In genomic region chr10:62020362-62020730, GRCh38 we compare ENCODE assay signal across 12 cellular contexts.
DNase-seq lines count a peak whose midpoint lies in the region; ATAC-seq, FAIRE-seq and TF ChIP-seq lines count a peak whose summit lies in the region.
"Had no signal": no experiment of that assay in that cellular context is flagged by ENCODE, and none has a peak within 500 bp of the region (broad histone marks: within the 10 kb centered on the region; RNA-seq: fewer than 3 reads in every experiment).

No MANE protein-coding gene starts in this region.

- H3K27me3 Mint-ChIP-seq in activated T-helper 17 cell treated with anti-CD3 and anti-CD28 coated beads, Interleukin-2, amount 50 U/mL, for 72 hours = no peaks in the 10 kb centered on the region

- H3K27me3 ChIP-seq in BLaER1 = no peaks in the 10 kb centered on the region
- no peaks in the 10 kb centered on the region for H3K27me3 ChIP-seq in muscle layer of colon (ENCODE audit: control insufficient read depth in 1 of 2, insufficient read depth in 2 of 2, low read length in 2 of 2)

- H3K4me1 Mint-ChIP-seq in activated T-helper 17 cell treated with anti-CD3 and anti-CD28 coated beads, Interleukin-2, amount 50 U/mL, for 72 hours = peaks cover 51% of the 10 kb centered on the region

- peak overlapping the region; percentile 7; the same call in 1 of the 2 replicates for H3K4me2 ChIP-seq in BLaER1

- H3K9me3 ChIP-seq in BLaER1 = no peaks in the 10 kb centered on the region; the same call in 1 of the 2 replicates
- no peaks in the 10 kb centered on the region for H3K9me3 ChIP-seq in muscle layer of colon (ENCODE audit: low read length)

- H4K20me1 ChIP-seq in BLaER1 = peaks cover 81% of the 10 kb centered on the region

- H3K4me3 Mint-ChIP-seq in activated T-helper 17 cell treated with anti-CD3 and anti-CD28 coated beads, Interleukin-2, amount 50 U/mL, for 72 hours = peak overlapping the region; percentile 72
- H3K4me3 Mint-ChIP-seq: endodermal cell had no signal

- POLR2A ChIA-PET in HEK293T (lab: Yijun Ruan, JAX) = interaction anchor here (1.0 to 1.6 kb wide), 2 partner anchors 17 to 30 kb away, joined by 3 read pairs; no protein-coding TSS in a partner anchor

- H3K4me3 ChIP-seq in BLaER1 (no peak overlapping the region), muscle layer of colon (ENCODE audit: low read depth in 1 of 2, low read length in 2 of 2) (no peak overlapping the region)

- peaks cover 51% of the 10 kb centered on the region for H3K4me1 ChIP-seq in BLaER1
- H3K4me1 ChIP-seq in muscle layer of colon (ENCODE audit: insufficient read depth, low read length) = peaks cover 45% of the 10 kb centered on the region

- no peak for TF ChIP-seq CTCF in D721Med (IDR thresholded peaks at IDR 0.05; ENCODE audit: insufficient read depth, missing control alignments)

- CTCF ChIA-PET in HEK293T (lab: Yijun Ruan, JAX) = interaction anchor here (0.6 to 1.3 kb wide), 3 partner anchors 19 to 879 kb away, joined by 3 to 6 read pairs (median 4); no protein-coding TSS in a partner anchor

- H3K36me3 Mint-ChIP-seq in activated T-helper 17 cell treated with anti-CD3 and anti-CD28 coated beads, Interleukin-2, amount 50 U/mL, for 72 hours (ENCODE audit: low read depth) = peaks cover 66% of the 10 kb centered on the region

- no peak overlapping the region for H3K9ac ChIP-seq in BLaER1
- H3K9ac ChIP-seq in muscle layer of colon (ENCODE audit: low read length) = no peak overlapping the region

- peak overlapping the region; percentile 93 for H3K27ac Mint-ChIP-seq in activated T-helper 17 cell treated with anti-CD3 and anti-CD28 coated beads, Interleukin-2, amount 50 U/mL, for 72 hours

- no peaks in the 10 kb centered on the region for H3K9me3 Mint-ChIP-seq in activated T-helper 17 cell treated with anti-CD3 and anti-CD28 coated beads, Interleukin-2, amount 50 U/mL, for 72 hours
- H3K9me3 Mint-ChIP-seq: endodermal cell had no signal

- H3K36me3 ChIP-seq in BLaER1 (peaks cover 90% of the 10 kb centered on the region), muscle layer of colon (ENCODE audit: insufficient read depth, low read length) (no peaks in the 10 kb centered on the region)

- FAIRE-seq in D721Med (lab: Jason Lieb, UNC) = no peak

- DNase-seq in HEK293T (ENCODE audit: extremely low spot score) = no peak
- DNase-seq in DMS114 treated with DMSO at 0.1 percent for 48 hours (lab: John Stamatoyannopoulos, UW; ENCODE audit: unreplicated experiment) = no peak
- DNase-seq in NOMO-1 treated with dmso at 0.1 percent for 144 hours (lab: John Stamatoyannopoulos, UW; ENCODE audit: unreplicated experiment) = no peak
- no peak for DNase-seq in D721Med (ENCODE audit: insufficient read length, low spot score)
- DNase-seq: activated effector memory CD4-positive, alpha-beta T cell treated with Interleukin-2 at 50 U/mL for 16 hours; endodermal cell; NCI-H526; stimulated activated CD4-positive, alpha-beta T cell treated with anti-CD3 and anti-CD28 coated beads, Interleukin-2, amount 100 ng/mL, for 48 hours had no signal

- H3K27ac ChIP-seq in BLaER1 (no peak overlapping the region), muscle layer of colon (ENCODE audit: low read depth, low read length) (peak overlapping the region; percentile 68)

- peak; percentile 18 for ATAC-seq in activated T-helper 17 cell treated with anti-CD3 and anti-CD28 coated beads, Interleukin-2, amount 50 U/mL, for 72 hours (replicated peaks)
- no peak for ATAC-seq in GM19395 (IDR thresholded peaks at IDR 0.05; ENCODE audit: unreplicated experiment)

TF ChIP-seq in HEK293T, 16 proteins besides CTCF, POLR2A, EP300 and RAD21:
- no peak for TF ChIP-seq ARNT (IDR thresholded peaks at IDR 0.05)
- peak; percentile 43 for TF ChIP-seq PKNOX1 (IDR thresholded peaks at IDR 0.05)
